Comparison of ENCODE assay signal across 11 cellular contexts in genomic region chr15:57506422-57506821, GRCh38.
A peak's percentile ranks its signal among the peaks of the same experiment; 100 is the strongest.
DNase-seq lines count a peak whose midpoint lies in the region; ATAC-seq, FAIRE-seq and TF ChIP-seq lines count a peak whose summit lies in the region.
"Had no signal": no experiment of that assay in that cellular context is flagged by ENCODE, and none has a peak within 500 bp of the region (broad histone marks: within the 10 kb centered on the region; RNA-seq: fewer than 3 reads in every experiment).

No MANE protein-coding gene starts in this region.

- ATAC-seq in HepG2: no peak
- ATAC-seq in right lobe of liver: no peak
- ATAC-seq: activated T-cell treated with anti-CD3 and anti-CD28 coated beads, Interleukin-2, amount 50 U/mL, for 4 hours had no signal

- H3K23ac ChIP-seq in mesendoderm (ENCODE audit: low read length): no peak overlapping the region

- TF ChIP-seq CTCF in HepG2 (CRISPR knock-in tag; IDR thresholded peaks at IDR 0.05): peak; percentile 71
- peak in 1 of 4 donors; percentile 24 for TF ChIP-seq CTCF in right lobe of liver (IDR thresholded peaks at IDR 0.05)
- TF ChIP-seq CTCF in choroid plexus epithelial cell (conservative IDR thresholded peaks at IDR 0.05; ENCODE audit: low read depth, low read length): peak; percentile 48
- TF ChIP-seq CTCF in vagina (IDR thresholded peaks at IDR 0.05): no peak

- no peaks in the 10 kb centered on the region for H3K27me3 ChIP-seq in HepG2 (ENCODE audit: control insufficient read depth in 1 of 2, insufficient read depth in 2 of 2, low read length in 2 of 2)
- no peaks in the 10 kb centered on the region for H3K27me3 ChIP-seq in right lobe of liver
- no peaks in the 10 kb centered on the region for H3K27me3 ChIP-seq in mesendoderm (ENCODE audit: insufficient read depth, low read length, poor library complexity)
- no peaks in the 10 kb centered on the region for H3K27me3 ChIP-seq in vagina

- H2BK5ac ChIP-seq in mesendoderm (ENCODE audit: low read length): no peak overlapping the region

- H3K4me2 ChIP-seq in HepG2 (ENCODE audit: low read depth, low read length): no peak overlapping the region
- no peak overlapping the region for H3K4me2 ChIP-seq in mesendoderm (ENCODE audit: low read length)

- no peak overlapping the region for H2AK5ac ChIP-seq in mesendoderm (ENCODE audit: low read length)

- H3K4me3 ChIP-seq in HepG2 (replicated peaks in 1 of 3; ENCODE audit: insufficient read depth in 1 of 3, low read depth in 2 of 3, low read length in 3 of 3): no peak overlapping the region
- H3K4me3 ChIP-seq in right lobe of liver: no peak overlapping the region
- no peak overlapping the region for H3K4me3 ChIP-seq in choroid plexus epithelial cell (ENCODE audit: low read depth, low read length)
- H3K4me3 ChIP-seq in mesendoderm (ENCODE audit: low read length): no peak overlapping the region
- no peak overlapping the region for H3K4me3 ChIP-seq in vagina
- H3K4me3 ChIP-seq: HAP-1 had no signal

- H2BK120ac ChIP-seq in mesendoderm (ENCODE audit: low read depth, low read length): no peak overlapping the region

- no peak for TF ChIP-seq EP300 in HepG2 (IDR thresholded peaks at IDR 0.05; ENCODE audit: low read depth in 2 of 2, low read length in 2 of 2)
- TF ChIP-seq EP300 in HepG2 (CRISPR knock-in tag; IDR thresholded peaks at IDR 0.05; ENCODE audit: borderline replicate concordance): no peak

- intact Hi-C loops in HepG2 (cut with micrococcal nuclease; ENCODE audit: unreplicated experiment) (no loop called here), right lobe of liver (cut with DNase I) (no loop called here), vagina (cut with DNase I) (no loop called here)

- H3K79me2 ChIP-seq in HepG2 (ENCODE audit: insufficient read depth, low read length): no peaks in the 10 kb centered on the region
- H3K79me2 ChIP-seq in mesendoderm (ENCODE audit: control insufficient read depth, insufficient read depth, low read length): no peaks in the 10 kb centered on the region

- no peak for TF ChIP-seq POLR2A in HepG2 (IDR thresholded peaks at IDR 0.05; ENCODE audit: insufficient read depth in 1 of 2, low read depth in 2 of 2, low read length in 2 of 2)
- TF ChIP-seq POLR2A in right lobe of liver (IDR thresholded peaks at IDR 0.05): no peak
- no peak for TF ChIP-seq POLR2A in vagina (IDR thresholded peaks at IDR 0.05)

- no peaks in the 10 kb centered on the region for H4K20me1 ChIP-seq in HepG2 (ENCODE audit: insufficient read depth, low read length)

- H3K79me1 ChIP-seq in mesendoderm (ENCODE audit: low read length): no peaks in the 10 kb centered on the region

- POLR2A ChIA-PET in HepG2 (lab: Yijun Ruan, JAX): interaction anchor here (1.4 kb wide), 1 partner anchor 194 kb away, joined by 3 read pairs; no protein-coding TSS in a partner anchor

- H4K8ac ChIP-seq in mesendoderm (ENCODE audit: low read depth, low read length): no peak overlapping the region

- H3K27ac ChIP-seq in HepG2 (ENCODE audit: extremely low read length, insufficient read depth, low read length): peak overlapping the region; percentile 28
- H3K27ac ChIP-seq in right lobe of liver: no peak overlapping the region
- no peak overlapping the region for H3K27ac ChIP-seq in mesendoderm (ENCODE audit: low read depth, low read length)
- H3K27ac ChIP-seq in vagina: peak overlapping the region; percentile 85

- H3K4ac ChIP-seq in mesendoderm (ENCODE audit: low read depth, low read length): peak overlapping the region; percentile 8

- no peak for TF ChIP-seq RAD21 in HepG2 (CRISPR knock-in tag; IDR thresholded peaks at IDR 0.05)

- H3K56ac ChIP-seq in mesendoderm (ENCODE audit: low read length): peak overlapping the region; percentile 1

- in situ Hi-C loops in HepG2 (cut with HindIII; ENCODE audit: extremely low pct_ligation_motif_present, low pct_unique_long_range_greater_than_20kb): no loop called here

- no peak for FAIRE-seq in HepG2 (lab: Jason Lieb, UNC)

- H3K4me1 ChIP-seq in HepG2 (ENCODE audit: insufficient read depth, low read length) (peaks cover 52% of the 10 kb centered on the region), right lobe of liver (peaks cover 0 to 23% (median 4%) of the 10 kb centered on the region in 4 donors), mesendoderm (ENCODE audit: control insufficient read depth, low read depth, low read length) (peaks cover 18% of the 10 kb centered on the region), vagina (peaks cover 67% of the 10 kb centered on the region)
- H3K4me1 ChIP-seq: HAP-1 had no signal

- H4K5ac ChIP-seq in mesendoderm (ENCODE audit: low read length): no peak overlapping the region

- CTCF ChIA-PET in HepG2 (lab: Yijun Ruan, JAX; ENCODE audit: low intra/inter-chr PET ratio, low total read pairs): interaction anchor here (1.1 kb wide), 1 partner anchor 166 kb away, joined by 5 read pairs; no protein-coding TSS in a partner anchor

- no peak overlapping the region for H3K18ac ChIP-seq in mesendoderm (ENCODE audit: low read length)

- no peak overlapping the region for H2BK15ac ChIP-seq in mesendoderm (replicated peaks; ENCODE audit: low read depth)

- H3K9me3 ChIP-seq in HepG2 (ENCODE audit: low read length) (no peaks in the 10 kb centered on the region), right lobe of liver (no peaks in the 10 kb centered on the region), vagina (no peaks in the 10 kb centered on the region)
- H3K9me3 ChIP-seq: HAP-1 had no signal

- WGBS in HepG2 (ENCODE audit: low lambda C conversion rate): 78% methylated on average over 1 of the region's 2 CpGs
- WGBS in right lobe of liver (ENCODE audit: insufficient coverage, low coverage, low lambda C conversion rate, missing lambda C conversion rate): 40% methylated on average over 1 of the region's 2 CpGs
- no CpG with 5 or more reads among the region's 2 CpGs for WGBS in mesendoderm (ENCODE audit: extremely low coverage, insufficient coverage, low lambda C conversion rate)

- no peak overlapping the region for H2AFZ ChIP-seq in HepG2 (ENCODE audit: low read length)

- DNase-seq in HepG2 (ENCODE audit: low spot score) (no peak), right lobe of liver (no peak), choroid plexus epithelial cell (ENCODE audit: low read depth) (no peak), mesendoderm (peak; percentile 75), vagina (ENCODE audit: extremely low spot score in 2 of 2) (no peak), NK-92 (lab: John Stamatoyannopoulos, UW; ENCODE audit: unreplicated experiment) (no peak), hepatic stellate cell (ENCODE audit: low spot score) (no peak), midbrain (lab: John Stamatoyannopoulos, UW) (no peak)
- DNase-seq: activated T-cell treated with anti-CD3 and anti-CD28 coated beads, Interleukin-2, amount 50 U/mL, for 4 hours; CD8-positive, alpha-beta memory T cell had no signal

- H3K9ac ChIP-seq in HepG2 (ENCODE audit: insufficient read depth, low read depth, low read length) (no peak overlapping the region), mesendoderm (ENCODE audit: low read length) (no peak overlapping the region)

- H3K36me3 ChIP-seq in HepG2 (replicated peaks in 1 of 2; ENCODE audit: control insufficient read depth in 1 of 2, insufficient read depth in 2 of 2, low read length in 2 of 2): no peaks in the 10 kb centered on the region
- H3K36me3 ChIP-seq in right lobe of liver: no peaks in the 10 kb centered on the region
- H3K36me3 ChIP-seq in mesendoderm (ENCODE audit: control insufficient read depth, insufficient read depth, low read length): no peaks in the 10 kb centered on the region
- H3K36me3 ChIP-seq in vagina: no peaks in the 10 kb centered on the region
- H3K36me3 ChIP-seq: HAP-1 had no signal

- BruUV-seq in HepG2 (replicated peaks; lab: Mats Ljungman, UMichigan): no TSS peak

TF ChIP-seq in HepG2, 621 proteins besides CTCF, POLR2A, EP300 and RAD21:
- TF ChIP-seq PAX8 (CRISPR knock-in tag; IDR thresholded peaks at IDR 0.05; ENCODE audit: borderline replicate concordance) (no peak), STAG1 (CRISPR knock-in tag; IDR thresholded peaks at IDR 0.05) (peak; percentile 66), PRMT3 (CRISPR knock-in tag; IDR thresholded peaks at IDR 0.05; ENCODE audit: borderline replicate concordance, low read depth) (no peak), TEAD3 (CRISPR knock-in tag; optimal IDR thresholded peaks at IDR 0.05; ENCODE audit: borderline replicate concordance) (peak; percentile 16), SAP130 (CRISPR knock-in tag; IDR thresholded peaks at IDR 0.05; ENCODE audit: low read depth) (0 out of 2 replicates have a peak, but pooled peaks have one; percentile 5), SMC3 (IDR thresholded peaks at IDR 0.05; ENCODE audit: low read length) (peak; percentile 23; the same call in 1 of the 2 replicates)
- TF ChIP-seq, protein P1, sequence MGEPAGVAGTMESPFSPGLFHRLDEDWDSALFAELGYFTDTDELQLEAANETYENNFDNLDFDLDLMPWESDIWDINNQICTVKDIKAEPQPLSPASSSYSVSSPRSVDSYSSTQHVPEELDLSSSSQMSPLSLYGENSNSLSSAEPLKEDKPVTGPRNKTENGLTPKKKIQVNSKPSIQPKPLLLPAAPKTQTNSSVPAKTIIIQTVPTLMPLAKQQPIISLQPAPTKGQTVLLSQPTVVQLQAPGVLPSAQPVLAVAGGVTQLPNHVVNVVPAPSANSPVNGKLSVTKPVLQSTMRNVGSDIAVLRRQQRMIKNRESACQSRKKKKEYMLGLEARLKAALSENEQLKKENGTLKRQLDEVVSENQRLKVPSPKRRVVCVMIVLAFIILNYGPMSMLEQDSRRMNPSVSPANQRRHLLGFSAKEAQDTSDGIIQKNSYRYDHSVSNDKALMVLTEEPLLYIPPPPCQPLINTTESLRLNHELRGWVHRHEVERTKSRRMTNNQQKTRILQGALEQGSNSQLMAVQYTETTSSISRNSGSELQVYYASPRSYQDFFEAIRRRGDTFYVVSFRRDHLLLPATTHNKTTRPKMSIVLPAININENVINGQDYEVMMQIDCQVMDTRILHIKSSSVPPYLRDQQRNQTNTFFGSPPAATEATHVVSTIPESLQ (CRISPR knock-in tag; conservative IDR thresholded peaks at IDR 0.05): no peak

Comparison
In these comparisons a context has a peak if more than half of its experiments do, and no peak if none do; other contexts are left out.
1. H3K27ac ChIP-seq: peak in HepG2 (single experiment) and vagina (single experiment); none in right lobe of liver (0 of 3) and mesendoderm (single experiment).
2. CTCF ChIP-seq: peak in HepG2 (single experiment) and choroid plexus epithelial cell (single experiment); none in vagina (0 of 3).